In genomic region chr6:137878070-137878809, GRCh38 we compare ENCODE assay signal across 14 cellular contexts. TPM values are rescaled to one million over a fixed set of nuclear protein-coding genes. Genes with fewer than 3 reads are reported as not detected.
DNase-seq lines count a peak whose midpoint lies in the region; ATAC-seq and TF ChIP-seq lines count a peak whose summit lies in the region.
"Had no signal": no experiment of that assay in that cellular context is flagged by ENCODE, and none has a peak within 500 bp of the region (broad histone marks: within the 10 kb centered on the region; RNA-seq: fewer than 3 reads in every experiment).

No MANE protein-coding gene starts in this region.

- no peak for TF ChIP-seq POLR2A in vagina (IDR thresholded peaks at IDR 0.05)

- H3K36me3 ChIP-seq in vagina = peaks cover 0 to 80% of the 10 kb centered on the region in 2 donors

- H3K9me3 ChIP-seq in vagina = no peaks in the 10 kb centered on the region

- POLR2A ChIA-PET in naive thymus-derived CD8-positive, alpha-beta T cell (lab: Charles Lee) = interaction anchor here (0.9 to 1.8 kb wide), 3 partner anchors 10 to 54 kb away, joined by 5 to 9 read pairs (median 6); partner anchors contain the start of gene TNFAIP3

- H3K27ac ChIP-seq in vagina = peak overlapping the region; percentile 12
- H3K27ac ChIP-seq: C4-2B had no signal

- peaks cover 97% of the 10 kb centered on the region for H3K36me3 Mint-ChIP-seq in stimulated activated naive CD8-positive, alpha-beta T cell treated with anti-CD3 and anti-CD28 coated beads, Interleukin-15, Interleukin-2, amounts not matched to agents 100 ng/mL and 50 ng/mL, for 24 hours (ENCODE audit: low read depth)
- peaks cover 29% of the 10 kb centered on the region for H3K36me3 Mint-ChIP-seq in activated naive CD8-positive, alpha-beta T cell
- peaks cover 11 to 93% (median 74%) of the 10 kb centered on the region in 3 donors for H3K36me3 Mint-ChIP-seq in naive thymus-derived CD8-positive, alpha-beta T cell
- H3K36me3 Mint-ChIP-seq in progenitor cell of endocrine pancreas (ENCODE audit: insufficient read depth) = peaks cover 9% of the 10 kb centered on the region

- ATAC-seq in stimulated activated naive CD8-positive, alpha-beta T cell treated with anti-CD3 and anti-CD28 coated beads, Interleukin-15, Interleukin-2, amounts not matched to agents 100 U/mL and 50 U/mL, for 24 hours = no peak
- ATAC-seq in naive thymus-derived CD8-positive, alpha-beta T cell = no peak

- no peak for TF ChIP-seq CTCF in vagina (IDR thresholded peaks at IDR 0.05)
- TF ChIP-seq CTCF in progenitor cell of endocrine pancreas (IDR thresholded peaks at IDR 0.05; ENCODE audit: unreplicated experiment) = no peak

- H3K27me3 ChIP-seq in vagina = no peaks in the 10 kb centered on the region

- no peaks in the 10 kb centered on the region for H3K27me3 Mint-ChIP-seq in stimulated activated naive CD8-positive, alpha-beta T cell treated with anti-CD3 and anti-CD28 coated beads, Interleukin-15, Interleukin-2, amounts not matched to agents 100 ng/mL and 50 ng/mL, for 24 hours
- H3K27me3 Mint-ChIP-seq in activated naive CD8-positive, alpha-beta T cell = no peaks in the 10 kb centered on the region
- H3K27me3 Mint-ChIP-seq in naive thymus-derived CD8-positive, alpha-beta T cell = no peaks in the 10 kb centered on the region
- peaks cover 2% of the 10 kb centered on the region for H3K27me3 Mint-ChIP-seq in progenitor cell of endocrine pancreas

- intact Hi-C loops in vagina (cut with DNase I) = no loop called here

- peak overlapping the region; percentile 95 for H3K4me3 Mint-ChIP-seq in stimulated activated naive CD8-positive, alpha-beta T cell treated with anti-CD3 and anti-CD28 coated beads, Interleukin-15, Interleukin-2, amounts not matched to agents 100 ng/mL and 50 ng/mL, for 24 hours
- peak overlapping the region; percentile 96 for H3K4me3 Mint-ChIP-seq in activated naive CD8-positive, alpha-beta T cell
- H3K4me3 Mint-ChIP-seq in naive thymus-derived CD8-positive, alpha-beta T cell = peak overlapping the region in 5 of 10 donors; percentile 53 to 73 (median 62)
- no peak overlapping the region for H3K4me3 Mint-ChIP-seq in progenitor cell of endocrine pancreas (ENCODE audit: low read depth)

- peaks cover 11% of the 10 kb centered on the region for H3K4me1 ChIP-seq in vagina

- DNase-seq in stimulated activated naive CD8-positive, alpha-beta T cell treated with anti-CD3 and anti-CD28 coated beads, Interleukin-15, Interleukin-2, amounts not matched to agents 100 U/mL and 50 U/mL, for 24 hours = no peak
- peak in 2 of 10 donors; percentile 38 to 40 for DNase-seq in naive thymus-derived CD8-positive, alpha-beta T cell
- DNase-seq in vagina (ENCODE audit: extremely low spot score in 2 of 2) (no peak), NCI-H345 treated with DMSO at 0.1 percent for 48 hours (lab: John Stamatoyannopoulos, UW; ENCODE audit: unreplicated experiment) (no peak), inferior parietal cortex (ENCODE audit: extremely low spot score) (no peak), progenitor cell of endocrine pancreas (ENCODE audit: low spot score, unreplicated experiment) (no peak)
- DNase-seq: foreskin fibroblast; NCI-H446; stimulated activated CD4-positive, alpha-beta T cell treated with anti-CD3 and anti-CD28 coated beads, Interleukin-15, amount 100 ng/mL, for 24 hours; stimulated activated CD8-positive, alpha-beta memory T cell treated with anti-CD3 and anti-CD28 coated beads, Interleukin-4, amount 100 ng/mL, for 48 hours had no signal

- peak overlapping the region; percentile 86 for H3K27ac Mint-ChIP-seq in stimulated activated naive CD8-positive, alpha-beta T cell treated with anti-CD3 and anti-CD28 coated beads, Interleukin-15, Interleukin-2, amounts not matched to agents 100 ng/mL and 50 ng/mL, for 24 hours
- H3K27ac Mint-ChIP-seq in activated naive CD8-positive, alpha-beta T cell = peak overlapping the region; percentile 86
- peak overlapping the region in 9 of 10 donors; percentile 43 to 99 (median 69) for H3K27ac Mint-ChIP-seq in naive thymus-derived CD8-positive, alpha-beta T cell
- H3K27ac Mint-ChIP-seq in progenitor cell of endocrine pancreas = no peak overlapping the region

- peaks cover 97% of the 10 kb centered on the region for H3K4me1 Mint-ChIP-seq in stimulated activated naive CD8-positive, alpha-beta T cell treated with anti-CD3 and anti-CD28 coated beads, Interleukin-15, Interleukin-2, amounts not matched to agents 100 ng/mL and 50 ng/mL, for 24 hours (ENCODE audit: low read depth)
- H3K4me1 Mint-ChIP-seq in activated naive CD8-positive, alpha-beta T cell (ENCODE audit: low read depth) = peaks cover 92% of the 10 kb centered on the region
- H3K4me1 Mint-ChIP-seq in naive thymus-derived CD8-positive, alpha-beta T cell = peaks cover 21 to 81% (median 63%) of the 10 kb centered on the region in 4 donors
- H3K4me1 Mint-ChIP-seq in progenitor cell of endocrine pancreas (ENCODE audit: low read depth) = peaks cover 6% of the 10 kb centered on the region

- H3K4me3 ChIP-seq in vagina = no peak overlapping the region

- H3K9me3 Mint-ChIP-seq in stimulated activated naive CD8-positive, alpha-beta T cell treated with anti-CD3 and anti-CD28 coated beads, Interleukin-15, Interleukin-2, amounts not matched to agents 100 ng/mL and 50 ng/mL, for 24 hours = no peaks in the 10 kb centered on the region
- no peaks in the 10 kb centered on the region for H3K9me3 Mint-ChIP-seq in activated naive CD8-positive, alpha-beta T cell (ENCODE audit: low read depth)
- no peaks in the 10 kb centered on the region for H3K9me3 Mint-ChIP-seq in naive thymus-derived CD8-positive, alpha-beta T cell
- H3K9me3 Mint-ChIP-seq in progenitor cell of endocrine pancreas (ENCODE audit: low read depth) = no peaks in the 10 kb centered on the region
- H3K9me3 Mint-ChIP-seq: neural crest cell had no signal

RNA-seq across cellular contexts. Expression of gene TNFAIP3, which starts 11.2 kb away (rescaled TPM):
- total RNA-seq in naive thymus-derived CD8-positive, alpha-beta T cell = 100 to 1,000 TPM; 108 to 114 TPM
- 100 to 1,000 TPM in 1 of 3 donors, 10 to 100 TPM in 2; 61.5 to 139 (median 84.3) TPM for polyA plus RNA-seq in naive thymus-derived CD8-positive, alpha-beta T cell
- 28.5 TPM for total RNA-seq in vagina
- 3.6 and 5.1 TPM in 2 replicates for total RNA-seq in progenitor cell of endocrine pancreas
